1 cellular context compared by ENCODE assay signal in the genomic region with DNA sequence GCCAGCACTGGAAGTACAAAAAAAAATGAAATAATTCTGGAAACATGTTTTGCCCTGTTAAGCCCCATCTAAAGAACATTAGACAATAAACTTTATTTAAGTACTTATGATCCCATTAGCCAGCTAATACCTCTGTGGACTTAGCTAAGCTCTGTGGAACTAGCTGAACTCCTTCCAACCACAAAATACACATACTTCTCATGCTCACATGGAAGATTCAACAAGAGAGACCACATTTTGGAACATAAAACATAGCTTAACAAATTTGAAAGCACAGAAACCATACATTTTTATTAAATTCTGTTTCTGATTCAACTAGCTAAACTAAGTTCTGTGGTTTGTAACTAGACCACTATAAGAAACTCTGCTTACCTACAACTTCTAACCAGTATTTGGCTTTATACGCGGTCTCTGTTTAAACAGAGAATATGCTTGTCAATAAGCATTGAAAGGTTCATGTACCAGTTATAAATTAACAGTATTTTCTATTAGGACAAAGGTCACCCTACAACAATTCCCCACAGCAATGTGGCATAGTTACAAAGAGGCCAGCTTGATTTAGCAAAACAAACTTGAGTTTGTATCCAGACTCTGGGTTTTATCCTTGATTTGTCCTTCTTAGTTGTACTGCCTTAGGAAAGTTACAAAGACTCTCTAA.
TF ChIP-seq lines count a peak whose summit lies in the region.

No MANE protein-coding gene starts in this region.

TF ChIP-seq in IMR-90, 13 proteins besides CTCF, POLR2A, EP300 and RAD21:
- TF ChIP-seq BHLHE40 (IDR thresholded peaks at IDR 0.05; ENCODE audit: low read depth, low read length) (no peak), CEBPB (IDR thresholded peaks at IDR 0.05; ENCODE audit: low read depth, low read length) (no peak), MAZ (IDR thresholded peaks at IDR 0.05; ENCODE audit: borderline replicate concordance, low read depth, low read length) (no peak), RFX5 (IDR thresholded peaks at IDR 0.05; ENCODE audit: low read depth, low read length) (no peak), NFE2L2 (IDR thresholded peaks at IDR 0.05; ENCODE audit: low read depth, low read length) (no peak), FOS (IDR thresholded peaks at IDR 0.05; ENCODE audit: low read depth, low read length) (no peak), CHD1 (IDR thresholded peaks at IDR 0.05; ENCODE audit: low read depth, low read length) (no peak), RCOR1 (IDR thresholded peaks at IDR 0.05; ENCODE audit: insufficient replicate concordance, low read length) (no peak), MAFK (IDR thresholded peaks at IDR 0.05; ENCODE audit: low read depth, low read length) (no peak), SMC3 (IDR thresholded peaks at IDR 0.05; ENCODE audit: low read depth, low read length) (no peak)
- TF ChIP-seq, protein P1, sequence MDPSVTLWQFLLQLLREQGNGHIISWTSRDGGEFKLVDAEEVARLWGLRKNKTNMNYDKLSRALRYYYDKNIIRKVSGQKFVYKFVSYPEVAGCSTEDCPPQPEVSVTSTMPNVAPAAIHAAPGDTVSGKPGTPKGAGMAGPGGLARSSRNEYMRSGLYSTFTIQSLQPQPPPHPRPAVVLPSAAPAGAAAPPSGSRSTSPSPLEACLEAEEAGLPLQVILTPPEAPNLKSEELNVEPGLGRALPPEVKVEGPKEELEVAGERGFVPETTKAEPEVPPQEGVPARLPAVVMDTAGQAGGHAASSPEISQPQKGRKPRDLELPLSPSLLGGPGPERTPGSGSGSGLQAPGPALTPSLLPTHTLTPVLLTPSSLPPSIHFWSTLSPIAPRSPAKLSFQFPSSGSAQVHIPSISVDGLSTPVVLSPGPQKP (IDR thresholded peaks at IDR 0.05; ENCODE audit: borderline replicate concordance, low read depth, low read length), result no peak
- TF ChIP-seq, protein P2, sequence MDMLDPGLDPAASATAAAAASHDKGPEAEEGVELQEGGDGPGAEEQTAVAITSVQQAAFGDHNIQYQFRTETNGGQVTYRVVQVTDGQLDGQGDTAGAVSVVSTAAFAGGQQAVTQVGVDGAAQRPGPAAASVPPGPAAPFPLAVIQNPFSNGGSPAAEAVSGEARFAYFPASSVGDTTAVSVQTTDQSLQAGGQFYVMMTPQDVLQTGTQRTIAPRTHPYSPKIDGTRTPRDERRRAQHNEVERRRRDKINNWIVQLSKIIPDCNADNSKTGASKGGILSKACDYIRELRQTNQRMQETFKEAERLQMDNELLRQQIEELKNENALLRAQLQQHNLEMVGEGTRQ (IDR thresholded peaks at IDR 0.05; ENCODE audit: low read depth, low read length), result no peak
TF ChIP-seq in IMR-90: peak in this region for 0.
